Comparison of ENCODE assay signal across 14 cellular contexts in genomic region chr1:198330982-198331620, GRCh38.
"Had no signal": no experiment of that assay in that cellular context is flagged by ENCODE, and none has a peak within 500 bp of the region (broad histone marks: within the 10 kb centered on the region; RNA-seq: fewer than 3 reads in every experiment).

No MANE protein-coding gene starts in this region.

- H3K9me3 ChIP-seq: ascending aorta, breast epithelium, esophagus squamous epithelium, tibial artery had no signal

- H3K27ac ChIP-seq: ascending aorta, breast epithelium, esophagus squamous epithelium, tibial artery had no signal

- ATAC-seq: activated CD4-positive, CD25-positive, alpha-beta regulatory T cell treated with anti-CD3 and anti-CD28 coated beads, Interleukin-2, amount 50 U/mL, for 24 hours; activated T-cell treated with anti-CD3 and anti-CD28 coated beads, Interleukin-2, amount 50 U/mL, for 72 hours; stimulated activated naive CD8-positive, alpha-beta T cell treated with anti-CD3 and anti-CD28 coated beads, Interleukin-15, Interleukin-2, amounts not matched to agents 100 U/mL and 50 U/mL, for 24 hours had no signal

- DNase-seq: activated CD8-positive, alpha-beta memory T cell treated with anti-CD3 and anti-CD28 coated beads for 24 hours; activated effector memory CD4-positive, alpha-beta T cell treated with anti-CD3 and anti-CD28 coated beads, Interleukin-2, amount 50 U/mL, for 16 hours; activated T-cell treated with anti-CD3 and anti-CD28 coated beads, Interleukin-2, amount 50 U/mL, for 72 hours; cortex of kidney; esophagus squamous epithelium; retina; stimulated activated CD4-positive, alpha-beta T cell treated with anti-CD3 and anti-CD28 coated beads, Interleukin-2, amount 100 ng/mL, for 24 hours; stimulated activated naive CD8-positive, alpha-beta T cell treated with anti-CD3 and anti-CD28 coated beads, Interleukin-15, Interleukin-2, amounts not matched to agents 100 U/mL and 50 U/mL, for 24 hours; substantia nigra; tibial artery had no signal

- H3K4me1 ChIP-seq: ascending aorta, breast epithelium, esophagus squamous epithelium, tibial artery had no signal

- H3K36me3 ChIP-seq: ascending aorta, breast epithelium, esophagus squamous epithelium, tibial artery had no signal

- H3K27me3 ChIP-seq: ascending aorta, breast epithelium, esophagus squamous epithelium had no signal

- H3K4me3 ChIP-seq: ascending aorta, breast epithelium, esophagus squamous epithelium, lung, tibial artery had no signal
